In the genomic region with DNA sequence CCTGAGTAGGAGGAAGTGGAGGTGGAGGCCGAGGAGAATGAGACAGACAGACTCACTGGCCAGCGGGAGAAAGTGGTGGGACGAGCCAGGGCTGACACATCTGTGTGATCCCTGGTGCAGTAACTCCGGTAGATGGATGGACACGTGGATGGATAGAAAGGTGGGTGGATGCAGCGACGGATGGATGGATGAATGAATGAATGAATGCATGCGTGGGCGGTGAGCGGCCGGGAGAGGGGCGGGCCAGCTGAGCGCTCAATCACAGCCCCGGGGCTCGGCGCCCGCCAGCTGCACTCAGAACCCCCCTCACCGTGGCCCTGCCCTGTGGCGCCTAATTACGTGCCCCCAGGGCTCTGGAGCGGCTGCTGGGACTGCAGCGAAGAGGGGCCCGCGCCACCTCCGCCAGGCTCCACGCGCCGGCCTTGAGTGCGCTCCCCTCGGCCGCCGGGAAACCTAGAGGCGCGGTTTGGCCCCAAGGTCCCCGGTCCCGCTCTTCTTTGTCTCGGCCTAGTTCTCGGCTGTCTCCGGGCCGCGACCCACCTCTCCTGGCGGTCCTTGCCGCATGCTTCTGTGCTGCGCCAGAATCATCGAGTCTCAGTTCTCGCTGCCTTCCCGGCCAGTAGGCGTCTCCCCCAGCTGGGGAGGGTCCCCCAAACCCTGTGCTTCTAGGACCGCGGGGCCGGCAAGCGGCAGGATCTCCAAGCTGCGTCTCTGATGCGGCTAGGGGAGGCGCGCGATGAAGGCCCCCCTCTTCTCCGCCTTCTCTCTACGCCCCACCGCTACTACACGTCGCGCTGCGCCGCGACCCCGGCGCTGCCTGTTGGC, we compare ENCODE assay signal across 8 cellular contexts. TPM values are rescaled to one million over a fixed set of nuclear protein-coding genes. Genes with fewer than 3 reads are reported as not detected.
DNase-seq lines count a peak whose midpoint lies in the region; ATAC-seq and TF ChIP-seq lines count a peak whose summit lies in the region.

No MANE protein-coding gene starts in this region.

- DNase-seq in right cardiac atrium = peak in 1 of 3 donors; percentile 61
- no peak for DNase-seq in left ventricle myocardium superior
- DNase-seq in caudate nucleus (lab: John Stamatoyannopoulos, UW) = peak in 33 of 61 donors; percentile 14 to 68 (median 46)
- no peak for DNase-seq in uterus
- no peak for DNase-seq in NK-92 (lab: John Stamatoyannopoulos, UW; ENCODE audit: unreplicated experiment)
- no peak for DNase-seq in NCI-H2081 treated with DMSO at 0.1 percent for 48 hours (lab: John Stamatoyannopoulos, UW)

- H3K4me1 ChIP-seq in right cardiac atrium (ENCODE audit: control insufficient read depth, insufficient read depth, low read length) (peaks cover 17% of the 10 kb centered on the region), muscle layer of duodenum (ENCODE audit: control insufficient read depth in 1 of 2, insufficient read depth in 2 of 2, low read length in 2 of 2) (peaks cover 3 to 36% of the 10 kb centered on the region in 2 donors), uterus (peaks cover 0 to 22% of the 10 kb centered on the region in 2 donors)

- TF ChIP-seq POLR2A in uterus (IDR thresholded peaks at IDR 0.05) = no peak

- 35% methylated on average over 68 of the region's 68 CpGs for WGBS in right cardiac atrium

- TF ChIP-seq CTCF in uterus (IDR thresholded peaks at IDR 0.05) = peak in 1 of 4 experiments; percentile 11

- H3K36me3 ChIP-seq in muscle layer of duodenum (ENCODE audit: control insufficient read depth in 1 of 2, insufficient read depth in 2 of 2, low read length in 2 of 2) (no peaks in the 10 kb centered on the region), uterus (no peaks in the 10 kb centered on the region)

- H3K4me3 ChIP-seq in right cardiac atrium (ENCODE audit: low read length) = no peak overlapping the region
- peak overlapping the region; percentile 53 to 66 for H3K4me3 ChIP-seq in muscle layer of duodenum (ENCODE audit: low read depth in 1 of 2, low read length in 2 of 2)
- peak overlapping the region; percentile 27 to 41 for H3K4me3 ChIP-seq in uterus

- H3K27ac ChIP-seq in right cardiac atrium (ENCODE audit: low read length) = no peak overlapping the region
- H3K27ac ChIP-seq in caudate nucleus (ENCODE audit: low read depth, low read length) = peak overlapping the region; percentile 27
- H3K27ac ChIP-seq in muscle layer of duodenum (ENCODE audit: low read length) = peak overlapping the region; percentile 23
- no peak overlapping the region for H3K27ac ChIP-seq in uterus

- H3K9me3 ChIP-seq in right cardiac atrium (ENCODE audit: control insufficient read depth, low read length) (no peaks in the 10 kb centered on the region), muscle layer of duodenum (ENCODE audit: control insufficient read depth in 1 of 2, low read length in 2 of 2) (no peaks in the 10 kb centered on the region), uterus (no peaks in the 10 kb centered on the region)

- peak; percentile 7 to 8 for ATAC-seq in right cardiac atrium
- ATAC-seq in left ventricle myocardium superior = no peak
- no peak for ATAC-seq in GM21515 (IDR thresholded peaks at IDR 0.05; ENCODE audit: unreplicated experiment)

- H3K27me3 ChIP-seq in right cardiac atrium (ENCODE audit: control insufficient read depth, insufficient read depth) = no peaks in the 10 kb centered on the region
- H3K27me3 ChIP-seq in muscle layer of duodenum (ENCODE audit: low read depth, low read length) = no peaks in the 10 kb centered on the region
- no peaks in the 10 kb centered on the region for H3K27me3 ChIP-seq in uterus

- intact Hi-C loops in right cardiac atrium (cut with DNase I) = no loop called here
- intact Hi-C loops in left ventricle myocardium superior (cut with micrococcal nuclease) = no loop called here
- intact Hi-C loops in uterus (cut with DNase I; ENCODE audit: low total_unique reads) = no loop called here

RNA-seq across cellular contexts. Expression of gene RAI1, which starts 41.0 kb away (rescaled TPM):
- total RNA-seq in right cardiac atrium (10 to 100 TPM; 18.2 to 26.8 (median 23.4) TPM), left ventricle myocardium superior (30.1 TPM), uterus (10 to 100 TPM in 3 of 4 donors, 1 to 10 TPM in 1; 10.0 to 66.1 (median 15.3) TPM)
- 18.8 TPM for polyA plus RNA-seq in right cardiac atrium

Comparison
In these comparisons a context has a peak if more than half of its experiments do, and no peak if none do; other contexts are left out.
1. ATAC-seq: peak in right cardiac atrium (2 of 2); none in left ventricle myocardium superior (single experiment) and GM21515 (single experiment).
2. DNase-seq: peak in caudate nucleus (33 of 61); none in left ventricle myocardium superior (single experiment), uterus (0 of 2), NK-92 (single experiment) and NCI-H2081 treated with DMSO at 0.1 percent for 48 hours (single experiment).
3. H3K27ac ChIP-seq: peak in caudate nucleus (single experiment) and muscle layer of duodenum (single experiment); none in right cardiac atrium (single experiment) and uterus (0 of 2).